Comparison of ENCODE assay signal across 34 cellular contexts in the genomic region with DNA sequence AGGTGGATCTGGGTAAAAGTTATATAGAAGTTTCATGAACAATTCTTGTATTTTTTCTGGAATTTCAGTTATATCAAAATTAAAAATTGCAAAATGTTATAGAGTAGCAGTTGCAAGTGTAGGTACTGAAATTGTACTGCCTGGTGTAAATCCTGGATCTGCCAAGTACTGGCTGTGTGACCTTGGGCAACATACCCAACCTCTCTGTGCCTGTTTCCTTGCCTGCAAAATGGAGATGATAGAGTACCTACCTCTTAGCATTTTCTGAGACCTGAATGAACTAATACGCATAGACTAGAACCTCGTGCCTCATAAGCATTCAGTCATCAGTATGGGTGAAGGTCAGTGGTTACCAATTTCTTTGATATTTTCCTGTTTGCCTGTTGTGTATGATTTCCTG.
"Had no signal": no experiment of that assay in that cellular context is flagged by ENCODE, and none has a peak within 500 bp of the region (broad histone marks: within the 10 kb centered on the region; RNA-seq: fewer than 3 reads in every experiment).

No MANE protein-coding gene starts in this region.

- H3K27me3 ChIP-seq: MG63 had no signal

- H3K36me3 ChIP-seq: MG63 had no signal

- DNase-seq: Karpas-422, Kasumi-1, MG63, MM.1S, MV-4-11, NCI-H1048, NCI-H1092, NCI-H1092 treated with DMSO at 0.1 percent for 48 hours, NCI-H1105, NCI-H1105 treated with DMSO at 0.1 percent for 48 hours, NCI-H1417, NCI-H1417 treated with DMSO at 0.1 percent for 48 hours, NCI-H1436, NCI-H1436 treated with DMSO at 0.1 percent for 48 hours, NCI-H146, NCI-H1694, NCI-H1694 treated with DMSO at 0.1 percent for 48 hours, NCI-H187, NCI-H187 treated with DMSO at 0.1 percent for 48 hours, NCI-H1930, NCI-H2029, NCI-H2029 treated with DMSO at 0.1 percent for 48 hours, NCI-H2081, NCI-H2081 treated with DMSO at 0.1 percent for 48 hours, NCI-H2107, NCI-H2171, NCI-H2171 treated with DMSO at 0.1 percent for 48 hours, NCI-H2227 treated with DMSO at 0.1 percent for 48 hours, NCI-H226, NCI-H345, NCI-H446, NCI-H446 treated with DMSO at 0.1 percent for 48 hours, NCI-H510A had no signal

- H3K9ac ChIP-seq: KMS-11 had no signal

- H3K4me3 ChIP-seq: MG63 had no signal

- H3K4me2 ChIP-seq: KMS-11 had no signal

- H3K27ac ChIP-seq: KMS-11 had no signal
